In the genomic region with DNA sequence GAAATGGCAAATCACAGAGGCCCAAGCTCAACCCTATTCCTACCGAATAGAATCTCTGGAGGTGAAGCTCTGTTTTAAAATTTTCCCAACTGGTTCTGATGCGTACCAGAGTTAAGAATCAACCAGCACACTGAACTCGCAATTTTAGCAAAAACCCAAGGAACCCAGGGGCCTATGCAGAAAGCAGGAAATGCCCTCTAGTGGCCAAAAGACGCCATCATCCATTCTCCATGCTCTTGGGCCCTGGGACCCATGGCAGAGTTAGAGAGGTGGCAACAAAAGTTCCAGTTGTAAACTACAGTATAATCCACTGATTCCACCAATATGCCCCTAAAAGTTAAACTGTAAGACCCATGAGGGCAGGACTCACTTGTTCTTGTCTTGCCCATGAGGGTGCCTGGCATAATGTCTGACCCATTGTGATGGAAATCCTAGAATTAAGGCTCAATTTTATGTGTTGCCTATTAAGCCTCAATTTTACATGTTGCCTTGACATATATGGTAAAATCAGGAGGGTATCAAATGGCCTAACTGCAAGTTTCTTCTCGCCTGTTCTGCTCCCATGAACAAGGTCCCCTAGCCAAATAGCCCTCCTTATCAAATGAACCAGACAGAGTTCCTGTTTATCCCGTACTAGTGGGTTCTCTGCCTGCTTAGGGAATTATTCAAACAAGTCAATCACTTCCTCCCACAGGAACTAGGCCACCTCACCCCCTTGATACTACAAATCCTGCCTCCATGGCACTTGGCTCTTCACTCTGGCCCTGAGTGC, we compare ENCODE assay signal across 8 cellular contexts.
DNase-seq lines count a peak whose midpoint lies in the region; ATAC-seq and TF ChIP-seq lines count a peak whose summit lies in the region.

No MANE protein-coding gene starts in this region.

- no peak overlapping the region for H3K27ac ChIP-seq in AG04450 (ENCODE audit: low read depth, low read length)

- ATAC-seq in GM18517 (IDR thresholded peaks at IDR 0.05; ENCODE audit: unreplicated experiment) (peak; percentile 72), HG03108 (IDR thresholded peaks at IDR 0.05; ENCODE audit: unreplicated experiment) (peak; percentile 63)

- no peaks in the 10 kb centered on the region for H3K9me3 Mint-ChIP-seq in activated CD4-positive, alpha-beta T cell treated with anti-CD3 and anti-CD28 coated beads, Interleukin-2, amount 10 ng/mL, durations not matched to agents 24 days and 14 days

- H3K4me1 Mint-ChIP-seq in activated CD4-positive, alpha-beta T cell treated with anti-CD3 and anti-CD28 coated beads, Interleukin-2, amount 10 ng/mL, durations not matched to agents 24 days and 14 days, result peaks cover 19% of the 10 kb centered on the region

- H3K4me3 Mint-ChIP-seq in activated CD4-positive, alpha-beta T cell treated with anti-CD3 and anti-CD28 coated beads, Interleukin-2, amount 10 ng/mL, durations not matched to agents 24 days and 14 days, result no peak overlapping the region

- CTCF ChIA-PET in AG04450 (lab: Charles Lee), result interaction anchor here (0.6 to 3.8 kb wide), 59 partner anchors 8 to 253 kb away, joined by 3 to 48 read pairs (median 5); no protein-coding TSS in a partner anchor

- H3K9me3 ChIP-seq in AG04450 (ENCODE audit: control insufficient read depth, insufficient read depth, low read length), result no peaks in the 10 kb centered on the region

- intact Hi-C loops in activated CD4-positive, alpha-beta T cell treated with anti-CD3 and anti-CD28 coated beads, Interleukin-2, amount 10 ng/mL, durations not matched to agents 24 days and 14 days (cut with micrococcal nuclease), result loop anchor here (1.0 to 2.0 kb wide), 5 partner anchors 112 to 240 kb away; a partner anchor contains a TSS

- peak; percentile 32 for DNase-seq in AG04450 (ENCODE audit: low read depth, low spot score)
- DNase-seq in NCI-H510A treated with DMSO at 0.1 percent for 48 hours (lab: John Stamatoyannopoulos, UW), result peak; percentile 87
- peak; percentile 88 for DNase-seq in activated CD4-positive, alpha-beta T cell treated with anti-CD3 and anti-CD28 coated beads, Interleukin-2, amount 10 ng/mL, durations not matched to agents 24 days and 14 days
- peak; percentile 32 to 54 for DNase-seq in dermis microvascular lymphatic vessel endothelial cell (ENCODE audit: low read depth in 2 of 2)
- DNase-seq in lung microvascular endothelial cell (ENCODE audit: low read depth in 2 of 2), result peak; percentile 60 to 72
- peak; percentile 24 to 38 for DNase-seq in stimulated activated CD8-positive, alpha-beta memory T cell treated with anti-CD3 and anti-CD28 coated beads, Interleukin-2, amount 100 ng/mL, for 48 hours (ENCODE audit: low read depth in 2 of 2)

- H3K27me3 Mint-ChIP-seq in activated CD4-positive, alpha-beta T cell treated with anti-CD3 and anti-CD28 coated beads, Interleukin-2, amount 10 ng/mL, durations not matched to agents 24 days and 14 days, result peaks cover 11% of the 10 kb centered on the region

- H3K27me3 ChIP-seq in AG04450 (ENCODE audit: control insufficient read depth, insufficient read depth, low read length), result no peaks in the 10 kb centered on the region

- no peak overlapping the region for H3K27ac Mint-ChIP-seq in activated CD4-positive, alpha-beta T cell treated with anti-CD3 and anti-CD28 coated beads, Interleukin-2, amount 10 ng/mL, durations not matched to agents 24 days and 14 days

- peak; percentile 99 for TF ChIP-seq CTCF in AG04450 (IDR thresholded peaks at IDR 0.05; ENCODE audit: low read depth, low read length)

- POLR2A ChIA-PET in AG04450 (lab: Yijun Ruan, JAX), result no interaction called here

- no peaks in the 10 kb centered on the region for H3K36me3 Mint-ChIP-seq in activated CD4-positive, alpha-beta T cell treated with anti-CD3 and anti-CD28 coated beads, Interleukin-2, amount 10 ng/mL, durations not matched to agents 24 days and 14 days (ENCODE audit: low read depth)

- no peak overlapping the region for H3K4me3 ChIP-seq in AG04450 (ENCODE audit: low read depth, low read length)

Comparison
In these comparisons a context has a peak if more than half of its experiments do, and no peak if none do; other contexts are left out.
1. DNase-seq: peak in every context shown above with its lines; median percentile 88 in activated CD4-positive, alpha-beta T cell treated with anti-CD3 and anti-CD28 coated beads, Interleukin-2, amount 10 ng/mL, durations not matched to agents 24 days and 14 days; 87 in NCI-H510A treated with DMSO at 0.1 percent for 48 hours; 66 in lung microvascular endothelial cell; 43 in dermis microvascular lymphatic vessel endothelial cell; 32 in AG04450; 31 in stimulated activated CD8-positive, alpha-beta memory T cell treated with anti-CD3 and anti-CD28 coated beads, Interleukin-2, amount 100 ng/mL, for 48 hours.